In genomic region chr12:20711846-20712245, GRCh38 we compare ENCODE assay signal across 29 cellular contexts. TPM values are rescaled to one million over a fixed set of nuclear protein-coding genes. Genes with fewer than 3 reads are reported as not detected.
"Had no signal": no experiment of that assay in that cellular context is flagged by ENCODE, and none has a peak within 500 bp of the region (broad histone marks: within the 10 kb centered on the region; RNA-seq: fewer than 3 reads in every experiment).

No MANE protein-coding gene starts in this region.

- H3K27ac ChIP-seq: left lung, lower lobe of right lung, neural progenitor cell, neutrophil, parathyroid adenoma, skin epidermis, stomach, suprapubic skin, thoracic aorta, tibial artery, vagina had no signal

- H3K4me1 ChIP-seq: left lung, lower lobe of right lung, neural progenitor cell, parathyroid adenoma, suprapubic skin, tibial artery, vagina had no signal

- H3K4me2 ChIP-seq: neural progenitor cell had no signal

- H3K79me2 ChIP-seq: parathyroid adenoma had no signal

- H3K9ac ChIP-seq: neural progenitor cell, parathyroid adenoma had no signal

- H3K36me3 ChIP-seq: left lung, lower lobe of right lung, neural progenitor cell, neutrophil, stomach, suprapubic skin, thoracic aorta, tibial artery, vagina had no signal

- DNase-seq: hippocampal formation; immature natural killer cell; kidney; left colon; left lung; lower lobe of right lung; mammary epithelial cell; mesenchymal stem cell; naive B cell; natural killer cell; nephron progenitor cell; occipital lobe; right cardiac atrium; stimulated activated CD4-positive, alpha-beta T cell treated with anti-CD3 and anti-CD28 coated beads, Interleukin-12 subunit alpha, Interleukin-12 subunit beta, amount 100 ng/mL, for 4 hours; stimulated activated CD4-positive, alpha-beta T cell treated with anti-CD3 and anti-CD28 coated beads, Interleukin-15, amount 100 ng/mL, for 24 hours; stimulated activated CD4-positive, alpha-beta T cell treated with anti-CD3 and anti-CD28 coated beads, Interleukin-2, amount 100 ng/mL, for 24 hours; stimulated activated CD4-positive, alpha-beta T cell treated with anti-CD3 and anti-CD28 coated beads, Interleukin-4, amount 100 ng/mL, for 1 hour; stimulated activated naive B cell treated with anti-CD40 and anti-IgM and Interleukin-4, amounts not matched to agents 10 μg/mL and 1 μg/mL and 100 μg/mL, for 72 hours; stimulated activated naive CD8-positive, alpha-beta T cell treated with anti-CD3 and anti-CD28 coated beads, Interleukin-15, Interleukin-2, amounts not matched to agents 100 U/mL and 50 U/mL, for 24 hours; stomach; tibial artery had no signal

- H3K27me3 ChIP-seq: left lung, neural progenitor cell, neutrophil, stomach, suprapubic skin, tibial artery, vagina had no signal

- H3K4me3 ChIP-seq: left lung, lower lobe of right lung, neural progenitor cell, skin epidermis, stomach, suprapubic skin, thoracic aorta, tibial artery, vagina had no signal

RNA-seq across cellular contexts. Expression of gene SLCO1C1, which starts 16.7 kb away (rescaled TPM):
- polyA plus RNA-seq: immature natural killer cell, liver, mammary epithelial cell had no signal
